8 cellular contexts compared by ENCODE assay signal in genomic region chr17:979539-980405, GRCh38. TPM values are rescaled to one million over a fixed set of nuclear protein-coding genes. Genes with fewer than 3 reads are reported as not detected.
A peak's percentile ranks its signal among the peaks of the same experiment; 100 is the strongest.
DNase-seq lines count a peak whose midpoint lies in the region; ATAC-seq and TF ChIP-seq lines count a peak whose summit lies in the region.

TSS of gene NXN (minus strand) at chr17:979776.

- H3K27me3 ChIP-seq in layer of hippocampus (ENCODE audit: control insufficient read depth, insufficient read depth, low read length), result peaks cover 3% of the 10 kb centered on the region

- H3K4me3 ChIP-seq in GM12865 (ENCODE audit: low read depth, low read length), result peak within 1 kb of the TSS; percentile 51

- DNase-seq in GM12865 (ENCODE audit: low read depth), result peak; percentile 84
- DNase-seq in NCI-H2171 (lab: John Stamatoyannopoulos, UW), result peak; percentile 70
- peak; percentile 85 to 86 for DNase-seq in activated CD4-positive, alpha-beta T cell treated with anti-CD3 and anti-CD28 coated beads for 24 hours (ENCODE audit: low read depth in 2 of 2)
- DNase-seq in cerebellum (ENCODE audit: low spot score), result peak; percentile 97
- DNase-seq in stimulated activated CD4-positive, alpha-beta T cell treated with anti-CD3 and anti-CD28 coated beads, Interleukin-1b, Interleukin-23, amount 100 ng/mL, for 24 hours (ENCODE audit: low read depth in 4 of 4, low spot score in 1 of 4), result peak; percentile 79 to 92 (median 84)
- DNase-seq in GF-D8 (lab: John Stamatoyannopoulos, UW), result no peak

- ATAC-seq in HG02678 (IDR thresholded peaks at IDR 0.05; ENCODE audit: unreplicated experiment), result peak; percentile 75

- TF ChIP-seq CTCF in GM12865 (IDR thresholded peaks at IDR 0.05; ENCODE audit: insufficient read depth, low read depth, low read length, missing control alignments), result peak; percentile 22

- H3K27ac ChIP-seq in layer of hippocampus (ENCODE audit: low read depth, low read length), result peak within 1 kb of the TSS; percentile 30

RNA-seq across cellular contexts. Expression of gene NXN, which starts in this region (rescaled TPM):
- 36.2 TPM for total RNA-seq in cerebellum
